ENCODE assay signal across 8 cellular contexts in the genomic region with DNA sequence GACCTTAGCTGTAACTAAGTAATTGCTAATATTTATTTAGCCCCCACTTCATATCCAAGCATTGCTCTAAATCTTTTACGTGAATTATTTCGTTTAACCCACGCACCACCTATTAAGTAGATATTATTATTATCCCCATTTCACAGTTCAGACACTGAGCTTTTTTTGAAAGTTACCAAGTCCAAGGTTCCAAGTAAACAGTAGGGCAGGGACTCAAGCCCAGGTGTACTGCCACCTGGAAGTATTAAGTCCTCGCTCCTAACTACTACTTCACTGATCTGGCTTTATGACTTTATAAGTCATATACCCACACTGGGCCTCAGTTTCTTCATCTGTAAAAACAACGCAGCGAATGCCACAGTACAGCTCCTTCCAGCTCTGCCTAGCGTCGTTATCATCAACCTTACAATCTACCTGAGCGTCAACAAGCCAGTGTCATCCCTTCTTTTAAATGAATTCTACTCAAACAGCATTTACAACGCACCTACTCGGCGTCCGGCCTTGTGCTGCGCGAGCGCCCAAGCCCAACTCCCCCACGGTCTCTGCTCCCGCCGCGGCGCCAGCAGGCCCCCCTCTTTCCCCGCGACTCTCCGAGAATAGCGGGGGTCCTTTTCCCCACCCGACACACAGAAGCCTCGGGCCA. TPM values are rescaled to one million over a fixed set of nuclear protein-coding genes. Genes with fewer than 3 reads are reported as not detected.
DNase-seq lines count a peak whose midpoint lies in the region; ATAC-seq and TF ChIP-seq lines count a peak whose summit lies in the region.

No MANE protein-coding gene starts in this region.

- peaks cover 7 to 10% of the 10 kb centered on the region in 2 donors for H3K4me1 ChIP-seq in neuronal stem cell (ENCODE audit: control insufficient read depth in 2 of 2, insufficient read depth in 1 of 2, low read depth in 1 of 2, low read length in 2 of 2)

- no peak overlapping the region for H4K91ac ChIP-seq in neuronal stem cell (ENCODE audit: low read depth, low read length, poor library complexity)

- intact Hi-C loops in CD14-positive monocyte (cut with micrococcal nuclease) (loop anchor here (2.0 to 10.0 kb wide), 3 partner anchors 51 to 629 kb away; partner anchors contain the start of genes IPO7 (in 1 of the 2), RPL27A (in 1 of the 2) and TRIM66 (in 1 of the 2)), posterior vena cava (cut with DNase I) (loop anchor here in 1 of 2 donors (10.0 kb wide), 1 partner anchor 71 kb away; the partner anchor contains the start of gene IPO7)

- no peak overlapping the region for H2BK12ac ChIP-seq in neuronal stem cell (ENCODE audit: low read length)

- peak overlapping the region; percentile 79 for H3K4me2 ChIP-seq in neuronal stem cell (ENCODE audit: insufficient read depth, low read length, poor library complexity, severe bottlenecking)

- peak overlapping the region; percentile 31 for H2AK5ac ChIP-seq in neuronal stem cell (ENCODE audit: low read depth, low read length)

- TF ChIP-seq CTCF in CD14-positive monocyte (IDR thresholded peaks at IDR 0.05), result no peak
- no peak for TF ChIP-seq CTCF in fibroblast of villous mesenchyme (IDR thresholded peaks at IDR 0.05; ENCODE audit: insufficient read depth, low read depth, low read length)

- H3K18ac ChIP-seq in neuronal stem cell (ENCODE audit: low read length), result peak overlapping the region; percentile 98

- no peaks in the 10 kb centered on the region for H3K27me3 ChIP-seq in neuronal stem cell (ENCODE audit: control insufficient read depth in 3 of 3, insufficient read depth in 3 of 3, low read depth in 1 of 3, low read length in 3 of 3)

- peak overlapping the region; percentile 41 for H3K14ac ChIP-seq in neuronal stem cell (ENCODE audit: low read length)

- H3K9ac ChIP-seq in neuronal stem cell (ENCODE audit: low read depth, low read length, poor library complexity), result peak overlapping the region; percentile 94

- peaks cover 0 to 5% of the 10 kb centered on the region in 2 donors for H3K36me3 ChIP-seq in neuronal stem cell (replicated peaks in 1 of 2; ENCODE audit: control insufficient read depth in 2 of 2, insufficient read depth in 2 of 2, low read length in 2 of 2)

- H2BK120ac ChIP-seq in neuronal stem cell (ENCODE audit: low read depth, low read length), result peak overlapping the region; percentile 82

- no peaks in the 10 kb centered on the region for H3K36me3 Mint-ChIP-seq in CD14-positive monocyte

- no peaks in the 10 kb centered on the region for H3K9me3 Mint-ChIP-seq in CD14-positive monocyte

- no peak overlapping the region for H3K23ac ChIP-seq in neuronal stem cell (ENCODE audit: low read depth, low read length, poor library complexity)

- peak overlapping the region; percentile 98 for H2AFZ ChIP-seq in neuronal stem cell (ENCODE audit: low read length)

- H3K4me1 Mint-ChIP-seq in CD14-positive monocyte, result peaks cover 47% of the 10 kb centered on the region

- peak overlapping the region; percentile 89 to 96 (median 94) for H3K27ac Mint-ChIP-seq in CD14-positive monocyte

- H3K4me3 ChIP-seq in fibroblast of villous mesenchyme (ENCODE audit: low read depth, low read length) (peak overlapping the region; percentile 86), neuronal stem cell (ENCODE audit: low read length in 2 of 2) (peak overlapping the region; percentile 96 to 98)

- peaks cover 0 to 4% (median 0%) of the 10 kb centered on the region in 3 donors for H3K27me3 Mint-ChIP-seq in CD14-positive monocyte (ENCODE audit: low read depth in 3 of 3)

- H3K4ac ChIP-seq in neuronal stem cell (ENCODE audit: low read length), result no peak overlapping the region

- no peak for DNase-seq in CD14-positive monocyte (ENCODE audit: low spot score)
- peak; percentile 2 for DNase-seq in HPDE6-E6E7 (ENCODE audit: extremely low spot score)
- peak; percentile 1 to 4 for DNase-seq in activated CD4-positive, alpha-beta T cell treated with anti-CD3 and anti-CD28 coated beads, Interleukin-2, amount 50 U/mL, for 24 hours (ENCODE audit: low read depth in 1 of 2, low spot score in 1 of 2)
- DNase-seq in fibroblast of villous mesenchyme (ENCODE audit: low read depth), result peak; percentile 33
- no peak for DNase-seq in neuronal stem cell (ENCODE audit: low spot score)
- DNase-seq in posterior vena cava (ENCODE audit: low spot score), result no peak

- ATAC-seq in GM19438 (IDR thresholded peaks at IDR 0.05; ENCODE audit: low read depth, unreplicated experiment), result peak; percentile 3
- ATAC-seq in activated CD4-positive, CD25-positive, alpha-beta regulatory T cell treated with anti-CD3 and anti-CD28 coated beads, Interleukin-2, amount 50 U/mL, for 24 hours, result no peak

- WGBS in neuronal stem cell (ENCODE audit: extremely low coverage in 2 of 2, insufficient read length in 2 of 2, insufficient replicate concordance in 1 of 2), 2 donors, result no CpG with 5 or more reads among the region's 27 CpGs

- peak overlapping the region; percentile 98 for H2BK5ac ChIP-seq in neuronal stem cell (ENCODE audit: low read length)

- peaks cover 2% of the 10 kb centered on the region for H3K79me1 ChIP-seq in neuronal stem cell (ENCODE audit: low read depth, low read length)

- H3K4me3 Mint-ChIP-seq in CD14-positive monocyte, result peak overlapping the region; percentile 96 to 97

- no peaks in the 10 kb centered on the region for H3K9me3 ChIP-seq in neuronal stem cell (replicated peaks in 1 of 2; ENCODE audit: control insufficient read depth in 2 of 2, insufficient read depth in 1 of 2, low read depth in 1 of 2, low read length in 2 of 2)

- H3K27ac ChIP-seq in neuronal stem cell (replicated peaks; ENCODE audit: low read length), result peak overlapping the region; percentile 87

- H2BK15ac ChIP-seq in neuronal stem cell (ENCODE audit: low read length), result peak overlapping the region; percentile 45

- H4K8ac ChIP-seq in neuronal stem cell (ENCODE audit: low read depth, low read length), result no peak overlapping the region

RNA-seq across cellular contexts. Expression of gene TMEM41B, which starts 0.6 kb away (rescaled TPM):
- polyA plus RNA-seq in CD14-positive monocyte, result 1 to 10 TPM; 5.5 to 5.9 TPM
- total RNA-seq in fibroblast of villous mesenchyme (48.3 and 48.8 TPM in 2 replicates), posterior vena cava (10 to 100 TPM; 16.8 to 18.0 TPM)
- 36.8 TPM for polyA plus RNA-seq in neuronal stem cell (2013, experiment 1 of 2)
- 38.9 TPM for polyA plus RNA-seq in neuronal stem cell (2013, experiment 2 of 2)

RNA-seq across cellular contexts. Expression of gene DENND5A, which starts 48.6 kb away (rescaled TPM):
- polyA plus RNA-seq in CD14-positive monocyte, result 10 to 100 TPM; 24.4 to 37.5 TPM
- total RNA-seq in fibroblast of villous mesenchyme (152 and 158 TPM in 2 replicates), posterior vena cava (100 to 1,000 TPM in 1 of 2 donors, 10 to 100 TPM in 1; 97.4 to 132 TPM)
- polyA plus RNA-seq in neuronal stem cell (2013, experiment 1 of 2), result 72.7 TPM
- polyA plus RNA-seq in neuronal stem cell (2013, experiment 2 of 2), result 73.8 TPM

Comparison
In these comparisons a context has a peak if more than half of its experiments do, and no peak if none do; other contexts are left out.
1. DNase-seq: peak in HPDE6-E6E7 (single experiment), activated CD4-positive, alpha-beta T cell treated with anti-CD3 and anti-CD28 coated beads, Interleukin-2, amount 50 U/mL, for 24 hours (2 of 2) and fibroblast of villous mesenchyme (single experiment); none in CD14-positive monocyte (single experiment), neuronal stem cell (single experiment) and posterior vena cava (single experiment).